17 cellular contexts compared by ENCODE assay signal in the genomic region with DNA sequence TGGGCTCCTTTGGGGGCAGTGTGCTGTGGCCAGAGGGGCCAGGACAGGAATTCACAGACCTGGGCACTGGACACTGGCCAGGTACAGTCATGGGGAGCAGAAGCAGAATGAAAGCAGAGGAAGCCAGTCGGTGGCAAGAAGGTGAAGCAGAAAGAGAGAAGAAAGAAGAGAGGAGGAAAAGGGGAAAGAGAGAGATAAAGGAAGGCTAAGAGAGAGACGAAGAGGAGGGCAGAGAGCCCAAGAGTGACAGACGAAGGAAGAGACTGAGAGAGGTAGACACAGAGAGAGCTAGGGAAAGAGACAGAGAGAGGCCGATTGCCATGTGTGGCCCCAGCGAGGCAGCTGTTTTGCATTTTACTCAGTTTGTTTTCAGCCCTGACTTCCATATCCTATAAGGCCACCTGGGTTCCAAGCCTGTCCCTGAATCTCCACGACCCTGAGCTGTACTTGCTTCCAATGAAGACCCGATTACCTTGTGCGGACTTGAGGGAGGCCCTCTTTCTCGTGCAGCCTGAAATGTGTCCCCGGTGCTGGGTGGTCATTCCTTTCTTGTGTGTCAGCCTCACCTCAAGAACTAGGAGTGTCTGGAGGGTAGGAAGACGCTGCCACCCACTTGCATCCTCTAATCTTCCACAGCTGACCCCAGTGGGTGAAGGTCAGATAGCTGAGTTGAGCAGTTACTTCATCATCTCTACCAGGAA.
DNase-seq lines count a peak whose midpoint lies in the region; ATAC-seq and TF ChIP-seq lines count a peak whose summit lies in the region.
"Had no signal": no experiment of that assay in that cellular context is flagged by ENCODE, and none has a peak within 500 bp of the region (broad histone marks: within the 10 kb centered on the region; RNA-seq: fewer than 3 reads in every experiment).

No MANE protein-coding gene starts in this region.

- ATAC-seq in left colon (peak; percentile 29), GM18498 (IDR thresholded peaks at IDR 0.05; ENCODE audit: unreplicated experiment) (no peak), T-helper 17 cell (no peak), GM21447 (IDR thresholded peaks at IDR 0.05; ENCODE audit: unreplicated experiment) (no peak)
- ATAC-seq in activated CD8-positive, alpha-beta memory T cell treated with anti-CD3 and anti-CD28 coated beads, Interleukin-2, amount 10 ng/mL, durations not matched to agents 7 days and 5 days = no peak

- CTCF ChIA-PET in activated CD8-positive, alpha-beta memory T cell treated with anti-CD3 and anti-CD28 coated beads, Interleukin-2, amount 10 ng/mL, durations not matched to agents 7 days and 5 days (lab: Charles Lee) = interaction anchor here (1.0 to 1.5 kb wide), 3 partner anchors 9 to 267 kb away, joined by 3 to 5 read pairs (median 3); no protein-coding TSS in a partner anchor

- peaks cover 0 to 6% of the 10 kb centered on the region in 2 donors for H3K4me1 ChIP-seq in right atrium auricular region
- H3K4me1 ChIP-seq: A549 had no signal

- H3K9me3 ChIP-seq in right atrium auricular region (no peaks in the 10 kb centered on the region), T-helper 17 cell (ENCODE audit: control insufficient read depth, low read length, poor library complexity, severe bottlenecking) (no peaks in the 10 kb centered on the region)
- H3K9me3 ChIP-seq: A549, BLaER1 had no signal

- H3K27me3 ChIP-seq in right atrium auricular region = no peaks in the 10 kb centered on the region

- no peak for TF ChIP-seq CTCF in right atrium auricular region (IDR thresholded peaks at IDR 0.05)

- H3K27ac Mint-ChIP-seq in activated CD8-positive, alpha-beta memory T cell treated with anti-CD3 and anti-CD28 coated beads, Interleukin-2, amount 10 ng/mL, durations not matched to agents 7 days and 5 days = no peak overlapping the region
- H3K27ac Mint-ChIP-seq in T-helper 17 cell = no peak overlapping the region

- H3K36me3 Mint-ChIP-seq in activated CD8-positive, alpha-beta memory T cell treated with anti-CD3 and anti-CD28 coated beads, Interleukin-2, amount 10 ng/mL, durations not matched to agents 7 days and 5 days = no peaks in the 10 kb centered on the region
- H3K36me3 Mint-ChIP-seq in T-helper 17 cell (ENCODE audit: low read depth) = no peaks in the 10 kb centered on the region
- H3K36me3 Mint-ChIP-seq: CD4-positive, alpha-beta memory T cell had no signal

- H3K4me3 ChIP-seq in right atrium auricular region = no peak overlapping the region
- H3K4me3 ChIP-seq: A549, BLaER1 had no signal

- no peak overlapping the region for H3K27ac ChIP-seq in right atrium auricular region
- H3K27ac ChIP-seq: A549, BLaER1 had no signal

- no peaks in the 10 kb centered on the region for H3K4me1 Mint-ChIP-seq in activated CD8-positive, alpha-beta memory T cell treated with anti-CD3 and anti-CD28 coated beads, Interleukin-2, amount 10 ng/mL, durations not matched to agents 7 days and 5 days
- peaks cover 2% of the 10 kb centered on the region for H3K4me1 Mint-ChIP-seq in T-helper 17 cell
- H3K4me1 Mint-ChIP-seq: CD4-positive, alpha-beta memory T cell had no signal

- H3K27me3 Mint-ChIP-seq in activated CD8-positive, alpha-beta memory T cell treated with anti-CD3 and anti-CD28 coated beads, Interleukin-2, amount 10 ng/mL, durations not matched to agents 7 days and 5 days = peaks cover 2% of the 10 kb centered on the region
- peaks cover 31% of the 10 kb centered on the region for H3K27me3 Mint-ChIP-seq in T-helper 17 cell

- no peak overlapping the region for H3K4me3 Mint-ChIP-seq in activated CD8-positive, alpha-beta memory T cell treated with anti-CD3 and anti-CD28 coated beads, Interleukin-2, amount 10 ng/mL, durations not matched to agents 7 days and 5 days
- H3K4me3 Mint-ChIP-seq in T-helper 17 cell = no peak overlapping the region
- H3K4me3 Mint-ChIP-seq: CD4-positive, alpha-beta memory T cell had no signal

- DNase-seq in cardiac septum (ENCODE audit: low spot score) (peak; percentile 59), right atrium auricular region (ENCODE audit: low spot score) (no peak), SW480 (ENCODE audit: low spot score) (peak; percentile 78), left colon (no peak), T-helper 17 cell (no peak)
- DNase-seq in activated CD8-positive, alpha-beta memory T cell treated with anti-CD3 and anti-CD28 coated beads, Interleukin-2, amount 10 ng/mL, durations not matched to agents 7 days and 5 days = no peak
- DNase-seq: Calu3; CD4-positive, alpha-beta memory T cell; KG1; NCI-H1417 treated with DMSO at 0.1 percent for 48 hours; NCI-H187 treated with DMSO at 0.1 percent for 48 hours; NCI-H345; NCI-H526 had no signal

- H3K9me3 Mint-ChIP-seq in activated CD8-positive, alpha-beta memory T cell treated with anti-CD3 and anti-CD28 coated beads, Interleukin-2, amount 10 ng/mL, durations not matched to agents 7 days and 5 days (ENCODE audit: low read depth) = no peaks in the 10 kb centered on the region
- H3K9me3 Mint-ChIP-seq: CD4-positive, alpha-beta memory T cell had no signal

- intact Hi-C loops in cardiac septum (cut with DNase I) (no loop called here), left colon (cut with DNase I, micrococcal nuclease) (no loop called here)

- H3K36me3 ChIP-seq in right atrium auricular region = no peaks in the 10 kb centered on the region
- H3K36me3 ChIP-seq: BLaER1 had no signal

Comparison
In these comparisons a context has a peak if more than half of its experiments do, and no peak if none do; other contexts are left out.
1. DNase-seq: peak in cardiac septum (single experiment) and SW480 (single experiment); none in right atrium auricular region (single experiment), left colon (0 of 2), activated CD8-positive, alpha-beta memory T cell treated with anti-CD3 and anti-CD28 coated beads, Interleukin-2, amount 10 ng/mL, durations not matched to agents 7 days and 5 days (single experiment) and T-helper 17 cell (0 of 3).